2 cellular contexts compared by ENCODE assay signal in the genomic region with DNA sequence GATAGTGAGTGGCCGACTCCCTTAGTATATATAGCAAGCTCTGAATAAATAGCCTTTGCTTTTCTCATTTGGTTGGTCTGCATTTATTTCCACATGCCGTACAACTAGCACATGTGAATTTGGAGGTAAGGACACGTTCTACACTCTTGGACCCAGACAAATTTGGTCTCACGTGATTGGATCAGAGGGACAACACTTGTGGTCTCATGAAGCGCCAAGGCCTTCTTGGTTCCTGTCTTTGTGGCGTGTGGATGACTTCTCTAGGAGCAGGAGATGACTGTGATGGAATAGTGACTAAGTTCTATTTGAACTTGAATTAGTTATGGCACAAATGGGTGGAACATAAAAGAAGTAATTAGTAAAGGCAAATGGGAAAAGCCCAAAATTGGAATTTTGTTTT.
TF ChIP-seq lines count a peak whose summit lies in the region.

No MANE protein-coding gene starts in this region.

TF ChIP-seq in SK-N-SH, 30 proteins besides CTCF, POLR2A, EP300 and RAD21 (continued from another document):
- no peak for TF ChIP-seq REST (IDR thresholded peaks at IDR 0.05; ENCODE audit: low read depth, low read length)
- TF ChIP-seq, protein P1, sequence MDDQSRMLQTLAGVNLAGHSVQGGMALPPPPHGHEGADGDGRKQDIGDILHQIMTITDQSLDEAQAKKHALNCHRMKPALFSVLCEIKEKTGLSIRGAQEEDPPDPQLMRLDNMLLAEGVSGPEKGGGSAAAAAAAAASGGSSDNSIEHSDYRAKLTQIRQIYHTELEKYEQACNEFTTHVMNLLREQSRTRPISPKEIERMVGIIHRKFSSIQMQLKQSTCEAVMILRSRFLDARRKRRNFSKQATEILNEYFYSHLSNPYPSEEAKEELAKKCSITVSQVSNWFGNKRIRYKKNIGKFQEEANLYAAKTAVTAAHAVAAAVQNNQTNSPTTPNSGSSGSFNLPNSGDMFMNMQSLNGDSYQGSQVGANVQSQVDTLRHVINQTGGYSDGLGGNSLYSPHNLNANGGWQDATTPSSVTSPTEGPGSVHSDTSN (IDR thresholded peaks at IDR 0.05): no peak
- TF ChIP-seq TEAD4 (IDR thresholded peaks at IDR 0.05; ENCODE audit: borderline replicate concordance, insufficient read depth): no peak
- no peak for TF ChIP-seq FOSL2 (IDR thresholded peaks at IDR 0.05; ENCODE audit: borderline replicate concordance, low read depth)
- TF ChIP-seq GATA2 (CRISPR knock-in tag; IDR thresholded peaks at IDR 0.05): no peak
- no peak for TF ChIP-seq MXI1 (IDR thresholded peaks at IDR 0.05; ENCODE audit: low read depth, low read length)
- no peak for TF ChIP-seq USF1 (IDR thresholded peaks at IDR 0.05; ENCODE audit: borderline replicate concordance, low read depth)
- TF ChIP-seq RFX5 (IDR thresholded peaks at IDR 0.05; ENCODE audit: low read length): no peak
- no peak for TF ChIP-seq SIN3A (IDR thresholded peaks at IDR 0.05; ENCODE audit: borderline replicate concordance, low read depth, low read length)
- no peak for TF ChIP-seq FOXM1 (IDR thresholded peaks at IDR 0.05; ENCODE audit: low read depth)
- no peak for TF ChIP-seq GABPA (IDR thresholded peaks at IDR 0.05; ENCODE audit: low read depth)
- no peak for TF ChIP-seq NRF1 (IDR thresholded peaks at IDR 0.05; ENCODE audit: low read depth, low read length)
- TF ChIP-seq ZBTB33 (IDR thresholded peaks at IDR 0.05; ENCODE audit: borderline replicate concordance, low read depth): no peak
- TF ChIP-seq ELF1 (IDR thresholded peaks at IDR 0.05): no peak
TF ChIP-seq in SK-N-SH: peak in this region for 0.

TF ChIP-seq in SK-N-SH treated with all-trans-retinoic acid at 6 μM for 48 hours, 23 proteins besides CTCF, POLR2A, EP300 and RAD21 (continued from another document):
- TF ChIP-seq, protein P2, sequence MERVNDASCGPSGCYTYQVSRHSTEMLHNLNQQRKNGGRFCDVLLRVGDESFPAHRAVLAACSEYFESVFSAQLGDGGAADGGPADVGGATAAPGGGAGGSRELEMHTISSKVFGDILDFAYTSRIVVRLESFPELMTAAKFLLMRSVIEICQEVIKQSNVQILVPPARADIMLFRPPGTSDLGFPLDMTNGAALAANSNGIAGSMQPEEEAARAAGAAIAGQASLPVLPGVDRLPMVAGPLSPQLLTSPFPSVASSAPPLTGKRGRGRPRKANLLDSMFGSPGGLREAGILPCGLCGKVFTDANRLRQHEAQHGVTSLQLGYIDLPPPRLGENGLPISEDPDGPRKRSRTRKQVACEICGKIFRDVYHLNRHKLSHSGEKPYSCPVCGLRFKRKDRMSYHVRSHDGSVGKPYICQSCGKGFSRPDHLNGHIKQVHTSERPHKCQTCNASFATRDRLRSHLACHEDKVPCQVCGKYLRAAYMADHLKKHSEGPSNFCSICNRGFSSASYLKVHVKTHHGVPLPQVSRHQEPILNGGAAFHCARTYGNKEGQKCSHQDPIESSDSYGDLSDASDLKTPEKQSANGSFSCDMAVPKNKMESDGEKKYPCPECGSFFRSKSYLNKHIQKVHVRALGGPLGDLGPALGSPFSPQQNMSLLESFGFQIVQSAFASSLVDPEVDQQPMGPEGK (CRISPR knock-in tag; IDR thresholded peaks at IDR 0.05; ENCODE audit: borderline replicate concordance): no peak
- TF ChIP-seq PPARA (CRISPR knock-in tag; IDR thresholded peaks at IDR 0.05; ENCODE audit: borderline replicate concordance): no peak
- TF ChIP-seq ZFP3 (CRISPR knock-in tag; IDR thresholded peaks at IDR 0.05): no peak
- TF ChIP-seq ESRRG (CRISPR knock-in tag; IDR thresholded peaks at IDR 0.05): no peak
- TF ChIP-seq OSR1 (CRISPR knock-in tag; IDR thresholded peaks at IDR 0.05): no peak
- TF ChIP-seq ZFP30 (CRISPR knock-in tag; IDR thresholded peaks at IDR 0.05): no peak
- TF ChIP-seq, protein P3, sequence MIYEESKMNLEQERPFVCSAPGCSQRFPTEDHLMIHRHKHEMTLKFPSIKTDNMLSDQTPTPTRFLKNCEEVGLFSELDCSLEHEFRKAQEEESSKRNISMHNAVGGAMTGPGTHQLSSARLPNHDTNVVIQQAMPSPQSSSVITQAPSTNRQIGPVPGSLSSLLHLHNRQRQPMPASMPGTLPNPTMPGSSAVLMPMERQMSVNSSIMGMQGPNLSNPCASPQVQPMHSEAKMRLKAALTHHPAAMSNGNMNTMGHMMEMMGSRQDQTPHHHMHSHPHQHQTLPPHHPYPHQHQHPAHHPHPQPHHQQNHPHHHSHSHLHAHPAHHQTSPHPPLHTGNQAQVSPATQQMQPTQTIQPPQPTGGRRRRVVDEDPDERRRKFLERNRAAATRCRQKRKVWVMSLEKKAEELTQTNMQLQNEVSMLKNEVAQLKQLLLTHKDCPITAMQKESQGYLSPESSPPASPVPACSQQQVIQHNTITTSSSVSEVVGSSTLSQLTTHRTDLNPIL (CRISPR knock-in tag; IDR thresholded peaks at IDR 0.05; ENCODE audit: low read depth): no peak
- TF ChIP-seq TOX (CRISPR knock-in tag; IDR thresholded peaks at IDR 0.05; ENCODE audit: borderline replicate concordance): no peak
- no peak for TF ChIP-seq RARB (CRISPR knock-in tag; IDR thresholded peaks at IDR 0.05)
- TF ChIP-seq, protein P4, sequence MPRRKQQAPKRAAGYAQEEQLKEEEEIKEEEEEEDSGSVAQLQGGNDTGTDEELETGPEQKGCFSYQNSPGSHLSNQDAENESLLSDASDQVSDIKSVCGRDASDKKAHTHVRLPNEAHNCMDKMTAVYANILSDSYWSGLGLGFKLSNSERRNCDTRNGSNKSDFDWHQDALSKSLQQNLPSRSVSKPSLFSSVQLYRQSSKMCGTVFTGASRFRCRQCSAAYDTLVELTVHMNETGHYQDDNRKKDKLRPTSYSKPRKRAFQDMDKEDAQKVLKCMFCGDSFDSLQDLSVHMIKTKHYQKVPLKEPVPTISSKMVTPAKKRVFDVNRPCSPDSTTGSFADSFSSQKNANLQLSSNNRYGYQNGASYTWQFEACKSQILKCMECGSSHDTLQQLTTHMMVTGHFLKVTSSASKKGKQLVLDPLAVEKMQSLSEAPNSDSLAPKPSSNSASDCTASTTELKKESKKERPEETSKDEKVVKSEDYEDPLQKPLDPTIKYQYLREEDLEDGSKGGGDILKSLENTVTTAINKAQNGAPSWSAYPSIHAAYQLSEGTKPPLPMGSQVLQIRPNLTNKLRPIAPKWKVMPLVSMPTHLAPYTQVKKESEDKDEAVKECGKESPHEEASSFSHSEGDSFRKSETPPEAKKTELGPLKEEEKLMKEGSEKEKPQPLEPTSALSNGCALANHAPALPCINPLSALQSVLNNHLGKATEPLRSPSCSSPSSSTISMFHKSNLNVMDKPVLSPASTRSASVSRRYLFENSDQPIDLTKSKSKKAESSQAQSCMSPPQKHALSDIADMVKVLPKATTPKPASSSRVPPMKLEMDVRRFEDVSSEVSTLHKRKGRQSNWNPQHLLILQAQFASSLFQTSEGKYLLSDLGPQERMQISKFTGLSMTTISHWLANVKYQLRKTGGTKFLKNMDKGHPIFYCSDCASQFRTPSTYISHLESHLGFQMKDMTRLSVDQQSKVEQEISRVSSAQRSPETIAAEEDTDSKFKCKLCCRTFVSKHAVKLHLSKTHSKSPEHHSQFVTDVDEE (CRISPR knock-in tag; IDR thresholded peaks at IDR 0.05): no peak
